Comparison of ENCODE assay signal across 1 cellular context in genomic region chr10:97869091-97870042, GRCh38.
A peak's percentile ranks its signal among the peaks of the same experiment; 100 is the strongest.
TF ChIP-seq lines count a peak whose summit lies in the region.

No MANE protein-coding gene starts in this region.

TF ChIP-seq in HepG2, 621 proteins besides CTCF, POLR2A, EP300 and RAD21 (continued from another document and continues in another):
- TF ChIP-seq HNF1A (IDR thresholded peaks at IDR 0.05; ENCODE audit: low read depth) (no peak), HNF1A (CRISPR knock-in tag; IDR thresholded peaks at IDR 0.05; ENCODE audit: borderline replicate concordance) (no peak), HMGXB3 (CRISPR knock-in tag; IDR thresholded peaks at IDR 0.05; ENCODE audit: borderline replicate concordance) (peak; percentile 64; the same call in 1 of the 2 replicates), SMAD1 (CRISPR knock-in tag; IDR thresholded peaks at IDR 0.05; ENCODE audit: borderline replicate concordance, low read depth) (no peak), IKZF4 (CRISPR knock-in tag; IDR thresholded peaks at IDR 0.05; ENCODE audit: borderline replicate concordance, low read depth, not compliant biosample characterization) (no peak), CERS6 (CRISPR knock-in tag; IDR thresholded peaks at IDR 0.05) (no peak), KMT2B (CRISPR knock-in tag; IDR thresholded peaks at IDR 0.05) (no peak), ZSCAN9 (CRISPR knock-in tag; IDR thresholded peaks at IDR 0.05; ENCODE audit: borderline replicate concordance) (peak; percentile 76; the same call in 1 of the 2 replicates), SMAD9 (CRISPR knock-in tag; IDR thresholded peaks at IDR 0.05) (no peak), ASH2L (IDR thresholded peaks at IDR 0.05; ENCODE audit: insufficient read length, low read depth, low read length) (no peak), ZNF292 (CRISPR knock-in tag; IDR thresholded peaks at IDR 0.05; ENCODE audit: borderline replicate concordance, low read depth) (peak; percentile 59; the same call in 1 of the 2 replicates), ZNF574 (CRISPR knock-in tag; IDR thresholded peaks at IDR 0.05) (peak; percentile 37; the same call in 1 of the 2 replicates), CBFB (CRISPR knock-in tag; IDR thresholded peaks at IDR 0.05) (no peak), CBX1 (IDR thresholded peaks at IDR 0.05; ENCODE audit: low read depth) (no peak), DBP (CRISPR knock-in tag; IDR thresholded peaks at IDR 0.05; ENCODE audit: not compliant biosample characterization) (no peak), MXD3 (CRISPR knock-in tag; IDR thresholded peaks at IDR 0.05) (no peak), SALL1 (CRISPR knock-in tag; IDR thresholded peaks at IDR 0.05) (peak; percentile 55; the same call in 1 of the 2 replicates), ZNF644 (CRISPR knock-in tag; IDR thresholded peaks at IDR 0.05; ENCODE audit: low read depth) (no peak), RFX1 (IDR thresholded peaks at IDR 0.05) (no peak), HOMEZ (CRISPR knock-in tag; IDR thresholded peaks at IDR 0.05; ENCODE audit: low read depth) (0 out of 2 replicates have a peak, but pooled peaks have one; percentile 35), ZNF333 (CRISPR knock-in tag; IDR thresholded peaks at IDR 0.05; ENCODE audit: borderline replicate concordance) (no peak), FUBP1 (CRISPR knock-in tag; IDR thresholded peaks at IDR 0.05; ENCODE audit: borderline replicate concordance) (no peak), ZFP91 (CRISPR knock-in tag; IDR thresholded peaks at IDR 0.05; ENCODE audit: borderline replicate concordance) (peak; percentile 65), ZBTB14 (CRISPR knock-in tag; IDR thresholded peaks at IDR 0.05) (no peak), KDM5B (CRISPR knock-in tag; IDR thresholded peaks at IDR 0.05; ENCODE audit: borderline replicate concordance) (peak; percentile 56; the same call in 1 of the 2 replicates), SP2 (CRISPR knock-in tag; IDR thresholded peaks at IDR 0.05) (no peak), ZSCAN29 (CRISPR knock-in tag; conservative IDR thresholded peaks at IDR 0.05) (no peak), THRA (CRISPR knock-in tag; IDR thresholded peaks at IDR 0.05; ENCODE audit: borderline replicate concordance) (no peak), ZNF10 (CRISPR knock-in tag; IDR thresholded peaks at IDR 0.05; ENCODE audit: borderline replicate concordance, low read depth) (no peak), HMG20A (CRISPR knock-in tag; IDR thresholded peaks at IDR 0.05; ENCODE audit: borderline replicate concordance) (no peak), SIN3B (IDR thresholded peaks at IDR 0.05; ENCODE audit: low read length) (no peak)
